Comparison of ENCODE assay signal across 1 cellular context in the genomic region with DNA sequence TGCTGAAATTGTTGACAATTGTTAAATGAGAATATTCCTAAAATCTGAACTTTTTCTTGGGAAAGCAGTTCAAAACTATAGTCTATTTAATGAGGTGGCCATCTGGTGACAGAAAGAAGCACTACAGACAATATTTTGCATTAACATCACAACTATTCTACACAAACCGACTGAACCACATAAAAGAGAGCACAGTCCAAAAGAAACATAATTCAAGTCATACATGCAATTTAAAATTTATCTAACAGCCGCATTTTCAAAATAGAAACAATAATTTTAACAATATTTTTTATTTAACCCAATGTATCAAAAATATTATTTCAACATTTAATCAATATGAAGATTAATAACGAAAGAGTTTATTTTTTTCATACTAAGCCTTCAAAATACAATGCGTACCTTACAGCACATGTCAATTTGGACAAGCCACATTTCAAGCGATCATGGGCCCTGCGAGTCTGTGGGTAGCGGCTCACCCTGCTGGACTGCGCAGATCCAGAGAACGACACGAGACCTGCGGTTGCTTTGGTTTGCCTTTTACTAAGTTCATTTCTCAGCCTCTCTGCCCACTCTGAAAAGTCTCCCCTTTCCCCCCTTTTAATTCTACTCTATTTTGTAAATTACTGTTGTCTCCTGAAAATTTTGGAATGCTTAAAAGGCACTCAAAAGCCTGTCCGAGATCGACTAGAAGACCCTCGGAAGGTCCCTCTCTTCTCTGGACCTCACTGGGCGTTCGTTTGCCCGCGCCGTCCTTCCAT.
TF ChIP-seq lines count a peak whose summit lies in the region.

No MANE protein-coding gene starts in this region.

TF ChIP-seq in A549, 52 proteins besides CTCF, POLR2A, EP300 and RAD21 (continued from another document):
- TF ChIP-seq, protein P1, sequence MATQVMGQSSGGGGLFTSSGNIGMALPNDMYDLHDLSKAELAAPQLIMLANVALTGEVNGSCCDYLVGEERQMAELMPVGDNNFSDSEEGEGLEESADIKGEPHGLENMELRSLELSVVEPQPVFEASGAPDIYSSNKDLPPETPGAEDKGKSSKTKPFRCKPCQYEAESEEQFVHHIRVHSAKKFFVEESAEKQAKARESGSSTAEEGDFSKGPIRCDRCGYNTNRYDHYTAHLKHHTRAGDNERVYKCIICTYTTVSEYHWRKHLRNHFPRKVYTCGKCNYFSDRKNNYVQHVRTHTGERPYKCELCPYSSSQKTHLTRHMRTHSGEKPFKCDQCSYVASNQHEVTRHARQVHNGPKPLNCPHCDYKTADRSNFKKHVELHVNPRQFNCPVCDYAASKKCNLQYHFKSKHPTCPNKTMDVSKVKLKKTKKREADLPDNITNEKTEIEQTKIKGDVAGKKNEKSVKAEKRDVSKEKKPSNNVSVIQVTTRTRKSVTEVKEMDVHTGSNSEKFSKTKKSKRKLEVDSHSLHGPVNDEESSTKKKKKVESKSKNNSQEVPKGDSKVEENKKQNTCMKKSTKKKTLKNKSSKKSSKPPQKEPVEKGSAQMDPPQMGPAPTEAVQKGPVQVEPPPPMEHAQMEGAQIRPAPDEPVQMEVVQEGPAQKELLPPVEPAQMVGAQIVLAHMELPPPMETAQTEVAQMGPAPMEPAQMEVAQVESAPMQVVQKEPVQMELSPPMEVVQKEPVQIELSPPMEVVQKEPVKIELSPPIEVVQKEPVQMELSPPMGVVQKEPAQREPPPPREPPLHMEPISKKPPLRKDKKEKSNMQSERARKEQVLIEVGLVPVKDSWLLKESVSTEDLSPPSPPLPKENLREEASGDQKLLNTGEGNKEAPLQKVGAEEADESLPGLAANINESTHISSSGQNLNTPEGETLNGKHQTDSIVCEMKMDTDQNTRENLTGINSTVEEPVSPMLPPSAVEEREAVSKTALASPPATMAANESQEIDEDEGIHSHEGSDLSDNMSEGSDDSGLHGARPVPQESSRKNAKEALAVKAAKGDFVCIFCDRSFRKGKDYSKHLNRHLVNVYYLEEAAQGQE (IDR thresholded peaks at IDR 0.05): no peak
- TF ChIP-seq SMC3 (IDR thresholded peaks at IDR 0.05) (peak; percentile 55), KDM1A (IDR thresholded peaks at IDR 0.05; ENCODE audit: low read depth) (no peak)
